ENCODE assay signal across 24 cellular contexts in genomic region chr9:110185806-110186205, GRCh38. TPM values are rescaled to one million over a fixed set of nuclear protein-coding genes. Genes with fewer than 3 reads are reported as not detected.
"Had no signal": no experiment of that assay in that cellular context is flagged by ENCODE, and none has a peak within 500 bp of the region (broad histone marks: within the 10 kb centered on the region; RNA-seq: fewer than 3 reads in every experiment).

No MANE protein-coding gene starts in this region.

- H3K4me3 ChIP-seq: MG63 had no signal

- H3K36me3 ChIP-seq: MG63 had no signal

- H3K9me3 ChIP-seq: MG63, SK-N-SH had no signal

- H3K27me3 ChIP-seq: MG63 had no signal

- DNase-seq: Karpas-422, KG1, MG63, NCI-H1092, NCI-H1105 treated with DMSO at 0.1 percent for 48 hours, NCI-H1417 treated with DMSO at 0.1 percent for 48 hours, NCI-H146, NCI-H1694 treated with DMSO at 0.1 percent for 48 hours, NCI-H2029, NCI-H2081 treated with DMSO at 0.1 percent for 48 hours, NCI-H226, NCI-H446, NCI-H510A, NCI-H524 treated with DMSO at 0.1 percent for 48 hours, NCI-H69, NCI-H774, RPMI8226, SHP77, SK-N-SH, SW 1271 had no signal

- ATAC-seq: HepG2 had no signal

RNA-seq across cellular contexts. Expression of gene C9orf152, which starts 22.2 kb away (rescaled TPM):
- total RNA-seq: HT1080, IMR-90, SK-MEL-5 had no signal
- polyA plus RNA-seq: IMR-90, SK-N-SH had no signal
